ENCODE assay signal across 29 cellular contexts in the genomic region with DNA sequence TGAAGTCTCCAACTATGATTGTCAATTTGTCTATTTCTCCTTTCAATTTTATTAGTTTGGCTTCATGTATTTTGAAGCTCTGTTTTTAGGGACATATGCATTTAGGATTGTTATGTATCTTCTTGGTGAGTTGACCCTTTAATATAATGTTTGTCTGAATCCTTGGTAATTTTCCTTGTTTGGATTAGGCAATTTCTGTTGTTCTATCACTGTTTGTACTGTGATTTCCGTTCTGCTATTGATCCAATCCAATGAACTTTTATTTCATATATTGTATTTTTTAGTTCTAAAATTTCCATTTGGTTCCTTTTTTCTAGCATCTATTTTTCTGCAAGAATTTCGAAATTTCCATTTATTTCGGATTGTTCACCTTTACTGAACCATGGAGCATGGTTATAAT. TPM values are rescaled to one million over a fixed set of nuclear protein-coding genes. Genes with fewer than 3 reads are reported as not detected.
"Had no signal": no experiment of that assay in that cellular context is flagged by ENCODE, and none has a peak within 500 bp of the region (broad histone marks: within the 10 kb centered on the region; RNA-seq: fewer than 3 reads in every experiment).

No MANE protein-coding gene starts in this region.

- H3K27ac Mint-ChIP-seq: dendritic cell treated with granulocyte-macrophage colony-stimulating factor and Interleukin-4, amounts not matched to agents 40 ng/mL and 50 ng/mL, for 4 days; effector memory CD8-positive, alpha-beta T cell; endodermal cell had no signal

- H3K4me3 ChIP-seq: colonic mucosa, coronary artery, dorsolateral prefrontal cortex, esophagus muscularis mucosa, esophagus squamous epithelium, gastrocnemius medialis, gastroesophageal sphincter, heart left ventricle, heart right ventricle had no signal

- H3K9me3 Mint-ChIP-seq: endodermal cell had no signal

- H3K36me3 ChIP-seq: colonic mucosa, esophagus muscularis mucosa, esophagus squamous epithelium, gastrocnemius medialis, gastroesophageal sphincter, heart left ventricle, heart right ventricle had no signal

- DNase-seq: colonic mucosa; dermis blood vessel endothelial cell; dorsolateral prefrontal cortex; effector CD4-positive, alpha-beta T cell; effector CD8-positive, alpha-beta T cell; effector memory CD4-positive, alpha-beta T cell; effector memory CD8-positive, alpha-beta T cell; endodermal cell; erythroblast; esophagus squamous epithelium; foreskin fibroblast; foreskin keratinocyte; foreskin melanocyte; gastrocnemius medialis; head of caudate nucleus; heart left ventricle; heart right ventricle had no signal

- H3K27me3 ChIP-seq: colonic mucosa, dorsolateral prefrontal cortex, gastrocnemius medialis, heart left ventricle had no signal

- H3K4me1 ChIP-seq: colonic mucosa, esophagus squamous epithelium, foreskin keratinocyte, gastrocnemius medialis had no signal

- H3K27ac ChIP-seq: colonic mucosa, coronary artery, epithelial cell of prostate, esophagus muscularis mucosa, esophagus squamous epithelium, foreskin keratinocyte, gastrocnemius medialis, gastroesophageal sphincter, heart left ventricle, heart right ventricle had no signal

- H3K4me3 Mint-ChIP-seq: dendritic cell treated with granulocyte-macrophage colony-stimulating factor and Interleukin-4, amounts not matched to agents 40 ng/mL and 50 ng/mL, for 4 days; effector memory CD8-positive, alpha-beta T cell; endodermal cell had no signal

- H3K9me3 ChIP-seq: colonic mucosa, esophagus muscularis mucosa, esophagus squamous epithelium, gastrocnemius medialis had no signal

- ATAC-seq: effector memory CD8-positive, alpha-beta T cell; esophagus mucosa; foreskin keratinocyte; gastrocnemius medialis; gastroesophageal sphincter; heart left ventricle; heart right ventricle had no signal

- FAIRE-seq: colon, endometrium, endothelial cell of umbilical vein, frontal cortex had no signal

RNA-seq across cellular contexts. Expression of a gene that starts 31.0 kb away (rescaled TPM):
- total RNA-seq: dermis microvascular lymphatic vessel endothelial cell, glomerular endothelial cell had no signal
